In genomic region chr9:85332487-85332886, GRCh38 we compare ENCODE assay signal across 14 cellular contexts.
DNase-seq lines count a peak whose midpoint lies in the region; ATAC-seq, FAIRE-seq and TF ChIP-seq lines count a peak whose summit lies in the region.
"Had no signal": no experiment of that assay in that cellular context is flagged by ENCODE, and none has a peak within 500 bp of the region (broad histone marks: within the 10 kb centered on the region; RNA-seq: fewer than 3 reads in every experiment).

No MANE protein-coding gene starts in this region.

- no peak overlapping the region for H3K4me2 ChIP-seq in Loucy (ENCODE audit: low read depth, low read length, poor library complexity, severe bottlenecking)

- H3K36me3 ChIP-seq in left ventricle myocardium inferior (no peaks in the 10 kb centered on the region), right atrium auricular region (no peaks in the 10 kb centered on the region), Loucy (ENCODE audit: insufficient read depth, low read length) (no peaks in the 10 kb centered on the region), bronchial epithelial cell (ENCODE audit: control insufficient read depth, insufficient read depth, low read length) (no peaks in the 10 kb centered on the region)

- peaks cover 15% of the 10 kb centered on the region for H3K4me1 Mint-ChIP-seq in type B pancreatic cell (ENCODE audit: unreplicated experiment)
- H3K4me1 Mint-ChIP-seq: activated B cell treated with CpG ODN at 0.5 μM for 24 hours; activated naive CD8-positive, alpha-beta T cell treated with anti-CD3 and anti-CD28 coated beads, Interleukin-2, amount 10 ng/mL, durations not matched to agents 7 days and 5 days; CD14-positive monocyte had no signal

- no peak overlapping the region for H3K27ac ChIP-seq in left ventricle myocardium inferior (replicated peaks)
- H3K27ac ChIP-seq in right atrium auricular region, result no peak overlapping the region
- H3K27ac ChIP-seq: parathyroid adenoma had no signal

- FAIRE-seq in bronchial epithelial cell (lab: Jason Lieb, UNC), result no peak
- FAIRE-seq: endometrium had no signal

- H3K79me2 ChIP-seq in Loucy (ENCODE audit: insufficient read depth, low read length), result no peaks in the 10 kb centered on the region
- H3K79me2 ChIP-seq: parathyroid adenoma had no signal

- no peak overlapping the region for H3K4me3 Mint-ChIP-seq in type B pancreatic cell
- H3K4me3 Mint-ChIP-seq: activated B cell treated with CpG ODN at 0.5 μM for 24 hours; activated naive CD8-positive, alpha-beta T cell treated with anti-CD3 and anti-CD28 coated beads, Interleukin-2, amount 10 ng/mL, durations not matched to agents 7 days and 5 days; CD14-positive monocyte had no signal

- no peak overlapping the region for H3K9ac ChIP-seq in Loucy (ENCODE audit: low read depth, low read length, poor library complexity, severe bottlenecking)
- H3K9ac ChIP-seq: parathyroid adenoma had no signal

- intact Hi-C loops in left ventricle myocardium inferior (cut with micrococcal nuclease), result no loop called here

- TF ChIP-seq CTCF in left ventricle myocardium inferior (IDR thresholded peaks at IDR 0.05; ENCODE audit: borderline replicate concordance), result peak; percentile 26
- peak in 1 of 2 donors; percentile 32 for TF ChIP-seq CTCF in right atrium auricular region (IDR thresholded peaks at IDR 0.05)
- TF ChIP-seq CTCF in Loucy (conservative IDR thresholded peaks at IDR 0.05; ENCODE audit: low read length), result peak; percentile 54
- peak; percentile 2 for TF ChIP-seq CTCF in bronchial epithelial cell (IDR thresholded peaks at IDR 0.05; ENCODE audit: insufficient read depth, low read length, severe bottlenecking)
- TF ChIP-seq CTCF in type B pancreatic cell (conservative IDR thresholded peaks at IDR 0.05), result peak; percentile 59

- H3K9me2 ChIP-seq in Loucy (replicated peaks; ENCODE audit: low read depth, low read length), result no peaks in the 10 kb centered on the region

- H2AFZ ChIP-seq in Loucy (ENCODE audit: low read length), result no peak overlapping the region
- H2AFZ ChIP-seq: parathyroid adenoma had no signal

- H3K27me3 Mint-ChIP-seq in type B pancreatic cell, result no peaks in the 10 kb centered on the region
- H3K27me3 Mint-ChIP-seq: activated B cell treated with CpG ODN at 0.5 μM for 24 hours; activated naive CD8-positive, alpha-beta T cell treated with anti-CD3 and anti-CD28 coated beads, Interleukin-2, amount 10 ng/mL, durations not matched to agents 7 days and 5 days had no signal

- H4K20me1 ChIP-seq in Loucy (ENCODE audit: insufficient read depth, low read length, poor library complexity, severe bottlenecking), result no peaks in the 10 kb centered on the region

- ATAC-seq in HG03342 (IDR thresholded peaks at IDR 0.05; ENCODE audit: unreplicated experiment), result no peak
- ATAC-seq in HG03354 (IDR thresholded peaks at IDR 0.05; ENCODE audit: poor library complexity, severe bottlenecking, unreplicated experiment), result no peak
- ATAC-seq: left colon had no signal

- H3K36me3 Mint-ChIP-seq in type B pancreatic cell, result no peaks in the 10 kb centered on the region
- H3K36me3 Mint-ChIP-seq: activated naive CD8-positive, alpha-beta T cell treated with anti-CD3 and anti-CD28 coated beads, Interleukin-2, amount 10 ng/mL, durations not matched to agents 7 days and 5 days; CD14-positive monocyte had no signal

- H3K4me1 ChIP-seq in left ventricle myocardium inferior, result no peaks in the 10 kb centered on the region
- no peaks in the 10 kb centered on the region for H3K4me1 ChIP-seq in right atrium auricular region
- no peaks in the 10 kb centered on the region for H3K4me1 ChIP-seq in Loucy (ENCODE audit: insufficient read depth, low read length, poor library complexity, severe bottlenecking)
- H3K4me1 ChIP-seq: parathyroid adenoma had no signal

- H3K9me3 ChIP-seq in left ventricle myocardium inferior (replicated peaks) (no peaks in the 10 kb centered on the region), right atrium auricular region (no peaks in the 10 kb centered on the region), Loucy (ENCODE audit: insufficient read depth, low read depth, low read length) (no peaks in the 10 kb centered on the region)

- no peaks in the 10 kb centered on the region for H3K9me3 Mint-ChIP-seq in type B pancreatic cell
- H3K9me3 Mint-ChIP-seq: activated B cell treated with CpG ODN at 0.5 μM for 24 hours; activated naive CD8-positive, alpha-beta T cell treated with anti-CD3 and anti-CD28 coated beads, Interleukin-2, amount 10 ng/mL, durations not matched to agents 7 days and 5 days had no signal

- peaks cover 15% of the 10 kb centered on the region for H3K27me3 ChIP-seq in left ventricle myocardium inferior (ENCODE audit: low read depth)
- H3K27me3 ChIP-seq in right atrium auricular region, result no peaks in the 10 kb centered on the region
- no peaks in the 10 kb centered on the region for H3K27me3 ChIP-seq in Loucy (ENCODE audit: insufficient read depth, low read length, poor library complexity, severe bottlenecking)
- H3K27me3 ChIP-seq in bronchial epithelial cell (ENCODE audit: control insufficient read depth, insufficient read depth, low read length), result no peaks in the 10 kb centered on the region

- no peak overlapping the region for H3K4me3 ChIP-seq in left ventricle myocardium inferior
- H3K4me3 ChIP-seq in right atrium auricular region, result no peak overlapping the region
- H3K4me3 ChIP-seq in Loucy (ENCODE audit: low read length, poor library complexity, severe bottlenecking), result no peak overlapping the region
- no peak overlapping the region for H3K4me3 ChIP-seq in bronchial epithelial cell (ENCODE audit: low read depth, low read length)

- H3K27ac Mint-ChIP-seq in type B pancreatic cell, result no peak overlapping the region
- H3K27ac Mint-ChIP-seq: activated B cell treated with CpG ODN at 0.5 μM for 24 hours; activated naive CD8-positive, alpha-beta T cell treated with anti-CD3 and anti-CD28 coated beads, Interleukin-2, amount 10 ng/mL, durations not matched to agents 7 days and 5 days; CD14-positive monocyte had no signal

- H3F3A ChIP-seq in Loucy (ENCODE audit: low read depth), result no peaks in the 10 kb centered on the region

- DNase-seq in left ventricle myocardium inferior (no peak), right atrium auricular region (ENCODE audit: low spot score) (no peak), bronchial epithelial cell (ENCODE audit: low read depth) (no peak), type B pancreatic cell (ENCODE audit: extremely low spot score, unreplicated experiment) (no peak), NCI-H510A (lab: John Stamatoyannopoulos, UW) (no peak)
- DNase-seq: activated B cell treated with CpG ODN at 0.5 μM for 24 hours; activated naive CD8-positive, alpha-beta T cell treated with anti-CD3 and anti-CD28 coated beads, Interleukin-2, amount 10 ng/mL, durations not matched to agents 7 days and 5 days; left colon had no signal
